8 cellular contexts compared by ENCODE assay signal in the genomic region with DNA sequence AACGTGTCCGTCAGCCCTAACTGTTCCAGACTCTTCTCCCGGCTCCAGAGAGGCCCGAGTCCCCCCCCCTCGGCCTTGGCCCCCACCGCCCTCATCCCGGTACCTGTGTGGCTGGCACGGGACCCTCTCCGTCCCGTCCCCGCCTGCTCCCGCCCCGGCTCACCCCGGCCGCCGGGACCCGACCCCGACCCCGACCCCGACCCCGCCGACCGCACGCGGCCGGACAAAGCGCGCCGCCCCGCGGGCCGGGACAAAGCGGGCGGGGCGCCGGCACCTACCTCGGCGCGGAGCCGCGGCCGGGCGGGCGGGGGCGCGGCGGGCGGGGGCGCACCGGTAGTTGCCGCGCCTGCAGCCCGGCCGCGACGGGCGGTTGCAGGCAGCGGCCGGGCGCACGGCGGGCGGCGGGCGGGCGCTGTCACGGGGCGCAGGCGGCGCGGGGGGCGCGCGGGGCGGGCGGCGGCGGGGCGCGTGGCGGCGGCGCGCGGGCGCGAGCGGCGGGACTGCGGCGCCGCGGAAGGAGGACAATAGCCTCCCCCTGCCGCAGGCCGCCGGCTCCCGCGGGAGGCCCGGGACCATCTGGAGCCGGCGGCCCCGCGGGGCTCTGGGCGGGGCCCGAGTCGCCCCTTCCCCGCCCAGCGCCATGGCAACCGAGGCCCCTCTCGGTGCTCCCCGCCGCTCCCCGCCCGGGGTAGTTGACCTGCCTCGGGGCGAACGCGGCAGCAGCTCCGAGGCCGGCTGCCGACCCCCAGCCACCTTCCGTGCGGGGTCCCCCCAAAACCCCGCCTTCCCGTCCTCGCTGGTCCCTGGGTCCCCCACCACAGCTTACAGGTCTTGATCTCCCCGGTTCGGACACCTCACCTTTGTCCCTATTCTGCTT. TPM values are rescaled to one million over a fixed set of nuclear protein-coding genes. Genes with fewer than 3 reads are reported as not detected.
DNase-seq lines count a peak whose midpoint lies in the region; ATAC-seq and TF ChIP-seq lines count a peak whose summit lies in the region.

No MANE protein-coding gene starts in this region.

- TF ChIP-seq CTCF in brain (conservative IDR thresholded peaks at IDR 0.05) (no peak), lower leg skin (IDR thresholded peaks at IDR 0.05) (no peak)

- H3K4me1 Mint-ChIP-seq in brain, result peaks cover 29% of the 10 kb centered on the region

- intact Hi-C loops in lower leg skin (cut with DNase I; ENCODE audit: low total_unique reads), result no loop called here

- no peaks in the 10 kb centered on the region for H3K36me3 ChIP-seq in urinary bladder (ENCODE audit: insufficient read depth)

- H3K4me3 Mint-ChIP-seq in brain, result peak overlapping the region; percentile 86 to 93 (median 92)

- no peak overlapping the region for H3K27ac ChIP-seq in urinary bladder (ENCODE audit: low read depth)

- H3K36me3 Mint-ChIP-seq in brain, result no peaks in the 10 kb centered on the region

- no peak for TF ChIP-seq POLR2A in lower leg skin (IDR thresholded peaks at IDR 0.05)

- WGBS in lower leg skin, 2 donors, result 1 to 2% methylated on average over 21 to 35 of the region's 128 CpGs
- 1% methylated on average over 98 of the region's 128 CpGs for WGBS in urinary bladder

- H3K4me3 ChIP-seq in lower leg skin (ENCODE audit: low read depth, poor library complexity, severe bottlenecking), result peak overlapping the region; percentile 37
- peak overlapping the region; percentile 70 for H3K4me3 ChIP-seq in urinary bladder (ENCODE audit: low read depth, low read length)

- no peak for TF ChIP-seq RAD21 in Ishikawa (IDR thresholded peaks at IDR 0.05; ENCODE audit: low read depth)

- peaks cover 0 to 3% (median 0%) of the 10 kb centered on the region in 5 experiments for H3K9me3 Mint-ChIP-seq in brain

- H3K27me3 Mint-ChIP-seq in brain, result peaks cover 3% of the 10 kb centered on the region

- peak overlapping the region; percentile 81 to 99 (median 98) for H3K27ac Mint-ChIP-seq in brain

- no peak for ATAC-seq in HG03439 (IDR thresholded peaks at IDR 0.05; ENCODE audit: unreplicated experiment)

- H3K4me1 ChIP-seq in urinary bladder (ENCODE audit: insufficient read depth), result peaks cover 4% of the 10 kb centered on the region

- TF ChIP-seq EP300 in Ishikawa (IDR thresholded peaks at IDR 0.05; ENCODE audit: borderline replicate concordance), result no peak

- DNase-seq in COR-L47 (lab: John Stamatoyannopoulos, UW) (peak; percentile 57), lower leg skin (ENCODE audit: low spot score in 2 of 2) (peak in 1 of 2 donors; percentile 76), medulla oblongata (ENCODE audit: extremely low spot score) (no peak), NCI-H1694 (lab: John Stamatoyannopoulos, UW) (no peak)

TF ChIP-seq in Ishikawa, 13 proteins besides CTCF, POLR2A, EP300 and RAD21:
- TF ChIP-seq CEBPB (IDR thresholded peaks at IDR 0.05) (no peak), ZBTB7A (IDR thresholded peaks at IDR 0.05; ENCODE audit: low read depth) (peak; percentile 71; the same call in 1 of the 2 replicates)

RNA-seq across cellular contexts. Expression of gene SPTBN2, which starts 0.9 kb away (rescaled TPM):
- 115 TPM for polyA plus RNA-seq in brain (ENCODE audit: insufficient read depth, low read depth, low replicate concordance)
- total RNA-seq in lower leg skin, result 100 to 1,000 TPM; 435 to 663 (median 597) TPM
- 6.7 TPM for total RNA-seq in urinary bladder
- polyA plus RNA-seq in urinary bladder, result 2.5 TPM

RNA-seq across cellular contexts. Expression of gene RBM4B, which starts 50.4 kb away (rescaled TPM):
- polyA plus RNA-seq in brain (ENCODE audit: insufficient read depth, low read depth, low replicate concordance) (40.5 TPM), urinary bladder (21.4 TPM)
- total RNA-seq in lower leg skin (10 to 100 TPM in 2 of 4 donors, 1 to 10 TPM in 2; 8.6 to 18.0 (median 12.2) TPM), urinary bladder (47.4 TPM)

Comparison
In these comparisons a context has a peak if more than half of its experiments do, and no peak if none do; other contexts are left out.
1. RNA of gene SPTBN2, which starts 0.9 kb away (total RNA-seq): 435 to 663 TPM in lower leg skin; 6.7 TPM in urinary bladder (single experiment); every median in the first group is over 10 times any median in the second.